In the genomic region with DNA sequence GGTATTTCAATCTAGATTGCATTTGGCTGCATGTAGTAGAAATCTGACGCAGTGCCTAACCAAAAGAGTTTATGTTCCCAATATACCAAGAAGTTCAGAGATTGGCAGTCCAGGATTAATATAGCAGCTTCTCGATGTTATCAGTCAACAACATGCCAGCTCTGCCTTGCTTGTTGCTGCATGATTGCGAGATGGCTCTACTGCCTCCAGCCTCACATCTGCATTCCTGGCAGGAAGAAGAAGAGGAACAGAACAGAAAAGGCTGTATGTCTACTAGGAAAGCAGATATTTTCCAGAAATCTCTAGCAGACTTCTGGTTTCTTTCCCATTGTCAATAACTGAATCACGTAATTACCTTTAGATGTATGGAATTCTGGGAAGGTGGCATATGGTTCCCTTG, we compare ENCODE assay signal across 18 cellular contexts.
DNase-seq lines count a peak whose midpoint lies in the region; TF ChIP-seq lines count a peak whose summit lies in the region.
"Had no signal": no experiment of that assay in that cellular context is flagged by ENCODE, and none has a peak within 500 bp of the region (broad histone marks: within the 10 kb centered on the region; RNA-seq: fewer than 3 reads in every experiment).

No MANE protein-coding gene starts in this region.

- 46% methylated on average over 4 of the region's 4 CpGs for WGBS in prostate gland

- TF ChIP-seq CTCF in epithelial cell of esophagus (IDR thresholded peaks at IDR 0.05; ENCODE audit: insufficient read depth, low read depth, low read length, missing control alignments) (no peak), prostate gland (IDR thresholded peaks at IDR 0.05) (no peak)

- no peak overlapping the region for H3K4me3 ChIP-seq in epithelial cell of esophagus (ENCODE audit: low read length)
- H3K4me3 ChIP-seq in prostate gland, result no peak overlapping the region
- H3K4me3 ChIP-seq: MG63, SJSA1 had no signal

- H3K4me1 ChIP-seq in prostate gland (replicated peaks), result no peaks in the 10 kb centered on the region
- H3K4me1 ChIP-seq: SJSA1 had no signal

- H3K9me3 ChIP-seq in prostate gland, result no peaks in the 10 kb centered on the region
- H3K9me3 ChIP-seq: MG63, SJSA1 had no signal

- no peak overlapping the region for H3K27ac ChIP-seq in prostate gland
- H3K27ac ChIP-seq: 22Rv1, SJSA1 had no signal

- H3K27ac Mint-ChIP-seq in activated naive CD4-positive, alpha-beta T cell treated with anti-CD3 and anti-CD28 coated beads for 36 hours, result no peak overlapping the region
- H3K27ac Mint-ChIP-seq: CD4-positive, alpha-beta T cell had no signal

- H3K36me3 ChIP-seq in prostate gland, result no peaks in the 10 kb centered on the region
- H3K36me3 ChIP-seq: MG63, SJSA1 had no signal

- H3K9me3 Mint-ChIP-seq in activated naive CD4-positive, alpha-beta T cell treated with anti-CD3 and anti-CD28 coated beads for 36 hours, result no peaks in the 10 kb centered on the region
- H3K9me3 Mint-ChIP-seq: CD4-positive, alpha-beta T cell; H9 had no signal

- CTCF ChIA-PET in activated naive CD4-positive, alpha-beta T cell treated with anti-CD3 and anti-CD28 coated beads for 36 hours (lab: Charles Lee), result no interaction called here

- H3K27me3 Mint-ChIP-seq in activated naive CD4-positive, alpha-beta T cell treated with anti-CD3 and anti-CD28 coated beads for 36 hours (ENCODE audit: low read depth), result peaks cover 16% of the 10 kb centered on the region

- H3K4me3 Mint-ChIP-seq in activated naive CD4-positive, alpha-beta T cell treated with anti-CD3 and anti-CD28 coated beads for 36 hours, result no peak overlapping the region
- H3K4me3 Mint-ChIP-seq: B cell; CD4-positive, alpha-beta T cell; H9 had no signal

- H3K36me3 Mint-ChIP-seq in activated naive CD4-positive, alpha-beta T cell treated with anti-CD3 and anti-CD28 coated beads for 36 hours (ENCODE audit: low read depth), result no peaks in the 10 kb centered on the region

- H3K4me1 Mint-ChIP-seq in activated naive CD4-positive, alpha-beta T cell treated with anti-CD3 and anti-CD28 coated beads for 36 hours (ENCODE audit: low read depth), result no peaks in the 10 kb centered on the region
- H3K4me1 Mint-ChIP-seq: B cell had no signal

- DNase-seq in DMS 273 (lab: John Stamatoyannopoulos, UW; ENCODE audit: unreplicated experiment) (peak; percentile 15), DMS 273 treated with DMSO at 0.1 percent for 48 hours (lab: John Stamatoyannopoulos, UW) (no peak), OCI-M1 (lab: John Stamatoyannopoulos, UW) (peak; percentile 20), epithelial cell of esophagus (ENCODE audit: low read depth) (peak; percentile 38), prostate gland (ENCODE audit: low spot score) (peak; percentile 25), T-helper 9 cell (no peak)
- no peak for DNase-seq in NK-92 treated with Interleukin-12 subunit alpha and Interleukin-12 subunit beta, amount 100 ng/mL, for 24 hours (lab: John Stamatoyannopoulos, UW)
- no peak for DNase-seq in activated naive CD4-positive, alpha-beta T cell treated with anti-CD3 and anti-CD28 coated beads for 36 hours
- DNase-seq: CD4-positive, alpha-beta T cell; H9; IMR-90; Karpas-422; NCI-H146; NCI-H524 had no signal

- TF ChIP-seq POLR2A in prostate gland (IDR thresholded peaks at IDR 0.05), result no peak

- H3K27me3 ChIP-seq in prostate gland (replicated peaks; ENCODE audit: insufficient read depth), result no peaks in the 10 kb centered on the region

- intact Hi-C loops in prostate gland (cut with DNase I), result no loop called here
- intact Hi-C loops in activated naive CD4-positive, alpha-beta T cell treated with anti-CD3 and anti-CD28 coated beads for 36 hours (cut with micrococcal nuclease), result no loop called here

Comparison
In these comparisons a context has a peak if more than half of its experiments do, and no peak if none do; other contexts are left out.
1. DNase-seq: peak in DMS 273 (single experiment), OCI-M1 (single experiment), epithelial cell of esophagus (single experiment) and prostate gland (single experiment); none in DMS 273 treated with DMSO at 0.1 percent for 48 hours (single experiment), T-helper 9 cell (single experiment), NK-92 treated with Interleukin-12 subunit alpha and Interleukin-12 subunit beta, amount 100 ng/mL, for 24 hours (single experiment) and activated naive CD4-positive, alpha-beta T cell treated with anti-CD3 and anti-CD28 coated beads for 36 hours (single experiment).